36 cellular contexts compared by ENCODE assay signal in genomic region chr3:197080344-197080743, GRCh38.
"Had no signal": no experiment of that assay in that cellular context is flagged by ENCODE, and none has a peak within 500 bp of the region (broad histone marks: within the 10 kb centered on the region; RNA-seq: fewer than 3 reads in every experiment).

No MANE protein-coding gene starts in this region.

- H3K4me3 Mint-ChIP-seq: activated CD4-positive, alpha-beta memory T cell treated with anti-CD3 and anti-CD28 coated beads, Interleukin-2, amount 10 ng/mL, durations not matched to agents 7 days and 5 days; activated CD4-positive, alpha-beta T cell treated with anti-CD3 and anti-CD28 coated beads for 36 hours; activated CD4-positive, alpha-beta T cell treated with anti-CD3 and anti-CD28 coated beads, Interleukin-2, amount 10 ng/mL, durations not matched to agents 7 days and 5 days; activated CD8-positive, alpha-beta memory T cell treated with anti-CD3 and anti-CD28 coated beads, Interleukin-2, amount 10 ng/mL, durations not matched to agents 7 days and 5 days; activated CD8-positive, alpha-beta T cell treated with anti-CD3 and anti-CD28 coated beads, Interleukin-2, amount 10 ng/mL, durations not matched to agents 7 days and 5 days; activated naive CD4-positive, alpha-beta T cell treated with anti-CD3 and anti-CD28 coated beads, Interleukin-2, amount 10 ng/mL, durations not matched to agents 7 days and 5 days; activated naive CD4-positive, alpha-beta T cell treated with anti-CD3 and anti-CD28 coated beads, Interleukin-2, amount 50 U/mL, for 24 hours; activated naive CD8-positive, alpha-beta T cell; activated naive CD8-positive, alpha-beta T cell treated with anti-CD3 and anti-CD28 coated beads, Interleukin-2, amount 10 ng/mL, durations not matched to agents 7 days and 5 days; activated naive CD8-positive, alpha-beta T cell treated with anti-CD3 and anti-CD28 coated beads, Interleukin-2, amount 50 U/mL, for 24 hours; activated T-cell treated with anti-CD3 and anti-CD28 coated beads, Interleukin-2, amount 50 U/mL, for 24 hours; T-helper 1 cell treated with Interleukin-12 subunit alpha and Interleukin-12 subunit beta and Interleukin-4 antibody, amounts not matched to agents 30 μg/mL and 1 μg/mL, for 36 hours; T-helper 2 cell treated with Interferon-gamma antibody and Interleukin-4, amounts not matched to agents 5 μg/mL and 100 μg/mL, for 36 hours had no signal

- FAIRE-seq: astrocyte, TTC549 had no signal

- H3K27me3 Mint-ChIP-seq: activated CD4-positive, alpha-beta memory T cell treated with anti-CD3 and anti-CD28 coated beads, Interleukin-2, amount 10 ng/mL, durations not matched to agents 7 days and 5 days; activated CD4-positive, alpha-beta T cell treated with anti-CD3 and anti-CD28 coated beads for 36 hours; activated CD4-positive, alpha-beta T cell treated with anti-CD3 and anti-CD28 coated beads, Interleukin-2, amount 10 ng/mL, durations not matched to agents 7 days and 5 days; activated CD8-positive, alpha-beta memory T cell treated with anti-CD3 and anti-CD28 coated beads, Interleukin-2, amount 10 ng/mL, durations not matched to agents 7 days and 5 days; activated naive CD4-positive, alpha-beta T cell treated with anti-CD3 and anti-CD28 coated beads, Interleukin-2, amount 10 ng/mL, durations not matched to agents 7 days and 5 days; activated naive CD4-positive, alpha-beta T cell treated with anti-CD3 and anti-CD28 coated beads, Interleukin-2, amount 50 U/mL, for 24 hours; activated naive CD8-positive, alpha-beta T cell; activated naive CD8-positive, alpha-beta T cell treated with anti-CD3 and anti-CD28 coated beads, Interleukin-2, amount 10 ng/mL, durations not matched to agents 7 days and 5 days; activated naive CD8-positive, alpha-beta T cell treated with anti-CD3 and anti-CD28 coated beads, Interleukin-2, amount 50 U/mL, for 24 hours; activated T-cell treated with anti-CD3 and anti-CD28 coated beads, Interleukin-2, amount 50 U/mL, for 24 hours had no signal

- H3K36me3 ChIP-seq: breast epithelium had no signal

- H3K4me3 ChIP-seq: body of pancreas, breast epithelium had no signal

- H3K9me3 ChIP-seq: breast epithelium had no signal

- H3K27ac Mint-ChIP-seq: activated CD4-positive, alpha-beta memory T cell treated with anti-CD3 and anti-CD28 coated beads, Interleukin-2, amount 10 ng/mL, durations not matched to agents 7 days and 5 days; activated CD4-positive, alpha-beta T cell treated with anti-CD3 and anti-CD28 coated beads for 36 hours; activated CD4-positive, alpha-beta T cell treated with anti-CD3 and anti-CD28 coated beads, Interleukin-2, amount 10 ng/mL, durations not matched to agents 7 days and 5 days; activated CD8-positive, alpha-beta memory T cell treated with anti-CD3 and anti-CD28 coated beads, Interleukin-2, amount 10 ng/mL, durations not matched to agents 7 days and 5 days; activated CD8-positive, alpha-beta T cell treated with anti-CD3 and anti-CD28 coated beads, Interleukin-2, amount 10 ng/mL, durations not matched to agents 7 days and 5 days; activated naive CD4-positive, alpha-beta T cell treated with anti-CD3 and anti-CD28 coated beads, Interleukin-2, amount 10 ng/mL, durations not matched to agents 7 days and 5 days; activated naive CD4-positive, alpha-beta T cell treated with anti-CD3 and anti-CD28 coated beads, Interleukin-2, amount 50 U/mL, for 24 hours; activated naive CD8-positive, alpha-beta T cell; activated naive CD8-positive, alpha-beta T cell treated with anti-CD3 and anti-CD28 coated beads, Interleukin-2, amount 10 ng/mL, durations not matched to agents 7 days and 5 days; activated naive CD8-positive, alpha-beta T cell treated with anti-CD3 and anti-CD28 coated beads, Interleukin-2, amount 50 U/mL, for 24 hours; activated T-cell treated with anti-CD3 and anti-CD28 coated beads, Interleukin-2, amount 50 U/mL, for 24 hours; activated T-helper 2 cell treated with anti-CD3 and anti-CD28 coated beads, Interferon-gamma antibody, Interleukin-2, Interleukin-4, amounts not matched to agents 10 μg/mL and 5 μg/mL and 100 μg/mL, durations not matched to agents 14 hours and 24 hours and 36 hours; T-helper 1 cell treated with Interleukin-12 subunit alpha and Interleukin-12 subunit beta and Interleukin-4 antibody, amounts not matched to agents 30 μg/mL and 1 μg/mL, for 36 hours; T-helper 2 cell treated with Interferon-gamma antibody and Interleukin-4, amounts not matched to agents 5 μg/mL and 100 μg/mL, for 36 hours had no signal

- H3K4me1 ChIP-seq: body of pancreas, breast epithelium had no signal

- H3K27ac ChIP-seq: body of pancreas, brain microvascular endothelial cell, breast epithelium, VCaP had no signal

- H3K27me3 ChIP-seq: body of pancreas, brain microvascular endothelial cell, breast epithelium had no signal

- ATAC-seq: activated CD4-positive, alpha-beta T cell treated with anti-CD3 and anti-CD28 coated beads for 36 hours; activated CD4-positive, CD25-positive, alpha-beta regulatory T cell treated with anti-CD3 and anti-CD28 coated beads, Interleukin-2, amount 50 U/mL, for 24 hours; activated CD8-positive, alpha-beta memory T cell treated with anti-CD3 and anti-CD28 coated beads, Interleukin-2, amount 10 ng/mL, durations not matched to agents 7 days and 5 days; activated CD8-positive, alpha-beta T cell treated with anti-CD3 and anti-CD28 coated beads, Interleukin-2, amount 10 ng/mL, durations not matched to agents 7 days and 5 days; activated naive CD8-positive, alpha-beta T cell treated with anti-CD3 and anti-CD28 coated beads, Interleukin-2, amount 50 U/mL, for 24 hours; body of pancreas had no signal

- H3K36me3 Mint-ChIP-seq: activated naive CD8-positive, alpha-beta T cell had no signal

- H3K9me3 Mint-ChIP-seq: activated CD4-positive, alpha-beta memory T cell treated with anti-CD3 and anti-CD28 coated beads, Interleukin-2, amount 10 ng/mL, durations not matched to agents 7 days and 5 days; activated CD4-positive, alpha-beta T cell treated with anti-CD3 and anti-CD28 coated beads, Interleukin-2, amount 10 ng/mL, durations not matched to agents 7 days and 5 days; activated naive CD4-positive, alpha-beta T cell treated with anti-CD3 and anti-CD28 coated beads, Interleukin-2, amount 10 ng/mL, durations not matched to agents 7 days and 5 days; activated naive CD4-positive, alpha-beta T cell treated with anti-CD3 and anti-CD28 coated beads, Interleukin-2, amount 50 U/mL, for 24 hours; activated naive CD8-positive, alpha-beta T cell treated with anti-CD3 and anti-CD28 coated beads, Interleukin-2, amount 10 ng/mL, durations not matched to agents 7 days and 5 days; activated naive CD8-positive, alpha-beta T cell treated with anti-CD3 and anti-CD28 coated beads, Interleukin-2, amount 50 U/mL, for 24 hours; activated T-cell treated with anti-CD3 and anti-CD28 coated beads, Interleukin-2, amount 50 U/mL, for 24 hours; activated T-helper 2 cell treated with anti-CD3 and anti-CD28 coated beads, Interferon-gamma antibody, Interleukin-2, Interleukin-4, amounts not matched to agents 10 μg/mL and 5 μg/mL and 100 μg/mL, durations not matched to agents 14 hours and 24 hours and 36 hours; T-helper 1 cell treated with Interleukin-12 subunit alpha and Interleukin-12 subunit beta and Interleukin-4 antibody, amounts not matched to agents 30 μg/mL and 1 μg/mL, for 36 hours; T-helper 2 cell treated with Interferon-gamma antibody and Interleukin-4, amounts not matched to agents 5 μg/mL and 100 μg/mL, for 36 hours had no signal

- DNase-seq: activated CD4-positive, alpha-beta memory T cell treated with anti-CD3 and anti-CD28 coated beads, Interleukin-2, amount 10 ng/mL, durations not matched to agents 7 days and 5 days; activated CD4-positive, alpha-beta T cell treated with anti-CD3 and anti-CD28 coated beads for 1 hour; activated CD4-positive, alpha-beta T cell treated with anti-CD3 and anti-CD28 coated beads for 36 hours; activated CD4-positive, alpha-beta T cell treated with anti-CD3 and anti-CD28 coated beads for 48 hours; activated CD4-positive, alpha-beta T cell treated with anti-CD3 and anti-CD28 coated beads, Interleukin-2, amount 10 ng/mL, durations not matched to agents 7 days and 5 days; activated CD4-positive, alpha-beta T cell treated with anti-CD3 and anti-CD28 coated beads, Interleukin-2, amount 50 U/mL, for 48 hours; activated CD4-positive, CD25-positive, alpha-beta regulatory T cell; activated CD8-positive, alpha-beta memory T cell treated with anti-CD3 and anti-CD28 coated beads for 24 hours; activated CD8-positive, alpha-beta memory T cell treated with anti-CD3 and anti-CD28 coated beads, Interleukin-2, amount 10 ng/mL, durations not matched to agents 7 days and 5 days; activated CD8-positive, alpha-beta memory T cell treated with anti-CD3 and anti-CD28 coated beads, Interleukin-2, amount 50 U/mL, for 48 hours; activated CD8-positive, alpha-beta T cell treated with anti-CD3 and anti-CD28 coated beads, Interleukin-2, amount 10 ng/mL, durations not matched to agents 7 days and 5 days; activated effector memory CD4-positive, alpha-beta T cell treated with Interleukin-2 at 50 U/mL for 16 hours; activated gamma-delta T cell; activated naive CD4-positive, alpha-beta T cell treated with anti-CD3 and anti-CD28 coated beads, Interleukin-2, amount 10 ng/mL, durations not matched to agents 7 days and 5 days; activated naive CD4-positive, alpha-beta T cell treated with Interleukin-2 at 50 U/mL for 16 hours; activated naive CD8-positive, alpha-beta T cell treated with anti-CD3 and anti-CD28 coated beads, Interleukin-2, amount 10 ng/mL, durations not matched to agents 7 days and 5 days; activated naive CD8-positive, alpha-beta T cell treated with anti-CD3 and anti-CD28 coated beads, Interleukin-2, amount 50 U/mL, for 24 hours; activated T-cell treated with anti-CD3 and anti-CD28 coated beads, Interleukin-2, amount 50 U/mL, for 24 hours; activated T-cell treated with anti-CD3 and anti-CD28 coated beads, Interleukin-2, amount 50 U/mL, for 48 hours; aorta; body of pancreas; brain microvascular endothelial cell; central memory CD4-positive, alpha-beta T cell; T-helper 1 cell; T-helper 2 cell; T-helper 9 cell had no signal

- H3K4me1 Mint-ChIP-seq: activated naive CD4-positive, alpha-beta T cell treated with anti-CD3 and anti-CD28 coated beads, Interleukin-2, amount 10 ng/mL, durations not matched to agents 7 days and 5 days; activated naive CD8-positive, alpha-beta T cell treated with anti-CD3 and anti-CD28 coated beads, Interleukin-2, amount 10 ng/mL, durations not matched to agents 7 days and 5 days had no signal
